7 cellular contexts compared by ENCODE assay signal in the genomic region with DNA sequence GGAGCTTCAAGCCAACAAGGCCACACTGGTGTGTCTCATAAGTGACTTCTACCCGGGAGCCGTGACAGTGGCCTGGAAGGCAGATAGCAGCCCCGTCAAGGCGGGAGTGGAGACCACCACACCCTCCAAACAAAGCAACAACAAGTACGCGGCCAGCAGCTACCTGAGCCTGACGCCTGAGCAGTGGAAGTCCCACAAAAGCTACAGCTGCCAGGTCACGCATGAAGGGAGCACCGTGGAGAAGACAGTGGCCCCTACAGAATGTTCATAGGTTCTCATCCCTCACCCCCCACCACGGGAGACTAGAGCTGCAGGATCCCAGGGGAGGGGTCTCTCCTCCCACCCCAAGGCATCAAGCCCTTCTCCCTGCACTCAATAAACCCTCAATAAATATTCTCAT. TPM values are rescaled to one million over a fixed set of nuclear protein-coding genes. Genes with fewer than 3 reads are reported as not detected.
"Had no signal": no experiment of that assay in that cellular context is flagged by ENCODE, and none has a peak within 500 bp of the region (broad histone marks: within the 10 kb centered on the region; RNA-seq: fewer than 3 reads in every experiment).

No MANE protein-coding gene starts in this region.

RNA-seq across cellular contexts. Expression of gene IGLL5, which starts 18.8 kb away (rescaled TPM):
- total RNA-seq: kidney epithelial cell, lower leg skin, mesenteric fat pad, myocyte, neural crest cell, osteoblast, suprapubic skin had no signal
